In genomic region chr1:17540255-17541001, GRCh38 we compare ENCODE assay signal across 8 cellular contexts. TPM values are rescaled to one million over a fixed set of nuclear protein-coding genes. Genes with fewer than 3 reads are reported as not detected.
DNase-seq lines count a peak whose midpoint lies in the region; ATAC-seq and TF ChIP-seq lines count a peak whose summit lies in the region.

No MANE protein-coding gene starts in this region.

- peak overlapping the region; percentile 98 for H3K4me2 ChIP-seq in mammary epithelial cell (ENCODE audit: insufficient read depth, low read depth, low read length)

- TF ChIP-seq EP300 in Ishikawa (IDR thresholded peaks at IDR 0.05; ENCODE audit: borderline replicate concordance) = no peak

- H3K4me1 ChIP-seq in mammary epithelial cell (ENCODE audit: insufficient read depth, low read length) = peaks cover 3% of the 10 kb centered on the region
- peaks cover 22% of the 10 kb centered on the region for H3K4me1 ChIP-seq in testis

- H2AFZ ChIP-seq in mammary epithelial cell (ENCODE audit: low read depth, low read length) = peak overlapping the region; percentile 90

- DNase-seq in A172 (ENCODE audit: low spot score) (peak; percentile 52), mammary epithelial cell (no peak), left colon (peak; percentile 54 to 64), testis (peak; percentile 38), inferior parietal cortex (ENCODE audit: extremely low spot score) (no peak)
- no peak for DNase-seq in effector CD4-positive, alpha-beta T cell

- H3K4me3 ChIP-seq in mammary epithelial cell (replicated peaks in 1 of 3; ENCODE audit: insufficient read depth in 1 of 3, low read depth in 2 of 3, low read length in 3 of 3) = peak overlapping the region; percentile 49 to 56 (median 51)
- peak overlapping the region; percentile 67 to 74 for H3K4me3 ChIP-seq in testis

- intact Hi-C loops in mammary epithelial cell (cut with micrococcal nuclease) = no loop called here
- intact Hi-C loops in left colon (cut with DNase I, micrococcal nuclease) = no loop called here
- intact Hi-C loops in testis (cut with DNase I; ENCODE audit: low total_unique reads) = no loop called here

- no peaks in the 10 kb centered on the region for H4K20me1 ChIP-seq in mammary epithelial cell (ENCODE audit: insufficient read depth, low read length)

- H3K79me2 ChIP-seq in mammary epithelial cell (ENCODE audit: insufficient read depth, low read length) = no peaks in the 10 kb centered on the region

- H3K9ac ChIP-seq in mammary epithelial cell (ENCODE audit: insufficient read depth, low read length) = no peak overlapping the region

- BruUV-seq in mammary epithelial cell (replicated peaks; lab: Mats Ljungman, UMichigan) = no TSS peak

- in situ Hi-C loops in mammary epithelial cell (cut with MboI; ENCODE audit: low sequenced_read_pairs in 2 of 2) = no loop called here

- ATAC-seq in left colon (peak; percentile 29), GM21381 (IDR thresholded peaks at IDR 0.05; ENCODE audit: unreplicated experiment) (no peak)

- TF ChIP-seq CTCF in mammary epithelial cell (conservative IDR thresholded peaks at IDR 0.05 in 1 of 2, IDR thresholded peaks at IDR 0.05 in 1 of 2; ENCODE audit: extremely low read depth in 1 of 2, insufficient read depth in 1 of 2, low read depth in 1 of 2, low read length in 2 of 2) (no peak), testis (IDR thresholded peaks at IDR 0.05) (no peak)

- CTCF ChIA-PET in mammary epithelial cell (lab: Charles Lee; ENCODE audit: low non-redundant PET) = no interaction called here

- dilution Hi-C loops in mammary epithelial cell (cut with HindIII; ENCODE audit: low sequenced_read_pairs) = no loop called here

- TF ChIP-seq RAD21 in Ishikawa (IDR thresholded peaks at IDR 0.05; ENCODE audit: low read depth) = no peak

- TF ChIP-seq POLR2A in testis (IDR thresholded peaks at IDR 0.05) = no peak

- H3K36me3 ChIP-seq in mammary epithelial cell (ENCODE audit: insufficient read depth, low read length) (no peaks in the 10 kb centered on the region), testis (ENCODE audit: low read depth, missing control alignments) (no peaks in the 10 kb centered on the region)

- H3K27ac ChIP-seq in mammary epithelial cell (ENCODE audit: insufficient read depth, low read depth, low read length) (no peak overlapping the region), testis (peak overlapping the region; percentile 75 to 87)

- WGBS in mammary epithelial cell (ENCODE audit: low coverage, missing lambda C conversion rate) = 33% methylated on average over 24 of the region's 26 CpGs
- WGBS in testis, 2 donors = 0 to 5% methylated on average over 6 to 26 of the region's 26 CpGs

- H3K9me3 ChIP-seq in mammary epithelial cell (replicated peaks; ENCODE audit: insufficient read depth, low read length) (no peaks in the 10 kb centered on the region), testis (no peaks in the 10 kb centered on the region)

- H3K27me3 ChIP-seq in mammary epithelial cell (ENCODE audit: insufficient read depth, low read length) = peaks cover 9% of the 10 kb centered on the region
- no peaks in the 10 kb centered on the region for H3K27me3 ChIP-seq in testis

TF ChIP-seq in Ishikawa, 13 proteins besides CTCF, POLR2A, EP300 and RAD21:
- TF ChIP-seq TAF1 (IDR thresholded peaks at IDR 0.05; ENCODE audit: low read depth) = peak; percentile 18; the same call in 1 of the 2 replicates
- TF ChIP-seq TCF12 (IDR thresholded peaks at IDR 0.05; ENCODE audit: low read depth) = no peak
- TF ChIP-seq REST (IDR thresholded peaks at IDR 0.05; ENCODE audit: low read depth) = no peak
- TF ChIP-seq YY1 (IDR thresholded peaks at IDR 0.05; ENCODE audit: low read depth) = no peak
- TF ChIP-seq ZBTB7A (IDR thresholded peaks at IDR 0.05; ENCODE audit: low read depth) = peak; percentile 99
- no peak for TF ChIP-seq EGR1 (IDR thresholded peaks at IDR 0.05)
- no peak for TF ChIP-seq MAX (IDR thresholded peaks at IDR 0.05)

RNA-seq across cellular contexts. Expression of gene ARHGEF10L, which starts 0.9 kb away (rescaled TPM):
- 9.2 and 11.0 TPM in 2 replicates for total RNA-seq in A172 (2014; rRNA removed; shearing (Covaris generic))
- 1 to 10 TPM; 3.4 to 5.3 TPM for total RNA-seq in mammary epithelial cell
- 1.0 TPM for polyA plus RNA-seq in mammary epithelial cell
- polyA minus RNA-seq in mammary epithelial cell = 0.41 TPM
- 100 to 1,000 TPM in 1 of 2 donors, 10 to 100 TPM in 1; 91.0 to 151 TPM for total RNA-seq in left colon
- 10 to 100 TPM; 18.4 to 20.3 TPM for total RNA-seq in testis
- 13.5 TPM for polyA plus RNA-seq in testis (ENCODE audit: insufficient read depth, low read depth, low replicate concordance)

Comparison
In these comparisons a context has a peak if more than half of its experiments do, and no peak if none do; other contexts are left out.
1. DNase-seq: peak in A172 (single experiment), left colon (2 of 2) and testis (single experiment); none in mammary epithelial cell (single experiment), inferior parietal cortex (single experiment) and effector CD4-positive, alpha-beta T cell (single experiment).